Comparison of ENCODE assay signal across 8 cellular contexts in genomic region chr15:69973102-69973714, GRCh38.
A peak's percentile ranks its signal among the peaks of the same experiment; 100 is the strongest.
DNase-seq lines count a peak whose midpoint lies in the region; ATAC-seq and TF ChIP-seq lines count a peak whose summit lies in the region.

No MANE protein-coding gene starts in this region.

- BruUV-seq in OCI-LY7 (replicated peaks; lab: Mats Ljungman, UMichigan) = no TSS peak

- no peaks in the 10 kb centered on the region for H4K20me1 ChIP-seq in OCI-LY7 (ENCODE audit: insufficient read depth, low read length)

- H3K36me3 ChIP-seq in OCI-LY7 (ENCODE audit: insufficient read depth, low read length) = no peaks in the 10 kb centered on the region

- H3K79me2 ChIP-seq in OCI-LY7 (ENCODE audit: insufficient read depth, low read depth, low read length) = no peaks in the 10 kb centered on the region

- H2AFZ ChIP-seq in OCI-LY7 (ENCODE audit: low read length) = no peak overlapping the region

- H3K4me3 ChIP-seq in OCI-LY7 (ENCODE audit: low read depth, low read length, poor library complexity, severe bottlenecking) = no peak overlapping the region
- no peak overlapping the region for H3K4me3 ChIP-seq in cardiac fibroblast (replicated peaks in 1 of 2; ENCODE audit: low read depth in 2 of 2, low read length in 2 of 2)

- POLR2A ChIA-PET in OCI-LY7 (lab: Charles Lee) = interaction anchor here (0.5 kb wide), 1 partner anchor 112 kb away, joined by 3 read pairs; no protein-coding TSS in a partner anchor

- H3K9me2 ChIP-seq in OCI-LY7 (ENCODE audit: insufficient read depth, low read length) = no peaks in the 10 kb centered on the region

- intact Hi-C loops in OCI-LY7 (cut with micrococcal nuclease; ENCODE audit: unreplicated experiment) = loop anchor here (10.0 kb wide), 1 partner anchor 492 kb away; no protein-coding TSS in a partner anchor
- intact Hi-C loops in Right ventricle myocardium superior (cut with DNase I) = no loop called here

- ATAC-seq in HG02884 (IDR thresholded peaks at IDR 0.05; ENCODE audit: unreplicated experiment) = no peak
- no peak for ATAC-seq in Right ventricle myocardium superior (ENCODE audit: poor library complexity)
- no peak for ATAC-seq in HG03196 (IDR thresholded peaks at IDR 0.05; ENCODE audit: unreplicated experiment)

- H3K9me3 ChIP-seq in OCI-LY7 (ENCODE audit: low read length) = no peaks in the 10 kb centered on the region

- DNase-seq in NCI-H2196 (lab: John Stamatoyannopoulos, UW; ENCODE audit: unreplicated experiment) (peak; percentile 1), NCI-H2196 treated with DMSO at 0.1 percent for 48 hours (lab: John Stamatoyannopoulos, UW; ENCODE audit: unreplicated experiment) (no peak), OCI-LY7 (ENCODE audit: low spot score) (peak; percentile 48), cardiac fibroblast (ENCODE audit: low read depth in 2 of 2) (peak; percentile 38 to 65), renal cortical epithelial cell (ENCODE audit: low read depth) (peak; percentile 68), Right ventricle myocardium superior (no peak)

- peaks cover under 1% of the 10 kb centered on the region for H3K4me1 ChIP-seq in OCI-LY7 (ENCODE audit: insufficient read depth, low read length, poor library complexity, severe bottlenecking)

- H3K4me2 ChIP-seq in OCI-LY7 (ENCODE audit: low read length) = no peak overlapping the region

- TF ChIP-seq CTCF in OCI-LY7 (conservative IDR thresholded peaks at IDR 0.05; ENCODE audit: low read length) (no peak), cardiac fibroblast (IDR thresholded peaks at IDR 0.05; ENCODE audit: low read depth, low read length) (no peak)

- no peak overlapping the region for H3K27ac ChIP-seq in OCI-LY7 (ENCODE audit: low read depth, low read length, poor library complexity, severe bottlenecking)

- CTCF ChIA-PET in OCI-LY7 (lab: Charles Lee; ENCODE audit: unreplicated experiment) = no interaction called here

Comparison
In these comparisons a context has a peak if more than half of its experiments do, and no peak if none do; other contexts are left out.
1. DNase-seq: peak in NCI-H2196 (single experiment), OCI-LY7 (single experiment), cardiac fibroblast (2 of 2) and renal cortical epithelial cell (single experiment); none in NCI-H2196 treated with DMSO at 0.1 percent for 48 hours (single experiment) and Right ventricle myocardium superior (single experiment).